ENCODE assay signal across 19 cellular contexts in the genomic region with DNA sequence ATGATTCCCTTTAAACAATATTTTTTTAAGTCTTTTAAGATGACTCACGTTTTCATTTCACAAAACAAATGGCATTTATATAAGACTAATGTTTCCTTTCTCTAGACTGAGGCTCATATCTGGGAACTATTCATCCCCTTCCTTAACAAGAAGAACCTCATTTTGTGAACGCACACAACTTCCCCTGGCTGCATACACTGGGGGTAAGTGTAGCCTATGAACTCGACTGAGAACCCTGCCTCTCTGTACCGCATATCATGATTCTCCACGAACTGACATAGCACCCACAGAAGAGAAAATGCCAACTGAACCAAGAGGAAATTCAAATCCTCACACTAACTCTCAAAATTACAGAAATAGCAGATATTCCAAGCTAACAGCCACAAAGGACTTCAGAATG.
DNase-seq lines count a peak whose midpoint lies in the region; ATAC-seq, FAIRE-seq and TF ChIP-seq lines count a peak whose summit lies in the region.
"Had no signal": no experiment of that assay in that cellular context is flagged by ENCODE, and none has a peak within 500 bp of the region (broad histone marks: within the 10 kb centered on the region; RNA-seq: fewer than 3 reads in every experiment).

No MANE protein-coding gene starts in this region.

- H3K27ac Mint-ChIP-seq in memory B cell, result peak overlapping the region; percentile 53
- H3K27ac Mint-ChIP-seq: activated CD4-positive, alpha-beta T cell treated with anti-CD3 and anti-CD28 coated beads, Interleukin-2, amount 10 ng/mL, durations not matched to agents 24 days and 14 days; activated naive CD8-positive, alpha-beta T cell; CD4-positive, alpha-beta memory T cell; stimulated activated naive CD8-positive, alpha-beta T cell treated with anti-CD3 and anti-CD28 coated beads, Interleukin-15, amount 100 ng/mL, for 72 hours had no signal

- no peaks in the 10 kb centered on the region for H3K36me3 ChIP-seq in ectodermal cell (ENCODE audit: control insufficient read depth, insufficient read depth, low read length)
- H3K36me3 ChIP-seq: neutrophil, spleen had no signal

- H3K4me1 ChIP-seq in ectodermal cell (ENCODE audit: control insufficient read depth, insufficient read depth, low read length), result peaks cover 34% of the 10 kb centered on the region

- H3K27ac ChIP-seq in ectodermal cell (ENCODE audit: insufficient read depth, low read depth, low read length, poor library complexity, severe bottlenecking), result peak overlapping the region; percentile 38
- H3K27ac ChIP-seq: neutrophil, spleen had no signal

- no peak overlapping the region for H3K4me3 Mint-ChIP-seq in memory B cell
- H3K4me3 Mint-ChIP-seq: activated CD4-positive, alpha-beta T cell treated with anti-CD3 and anti-CD28 coated beads, Interleukin-2, amount 10 ng/mL, durations not matched to agents 24 days and 14 days; activated naive CD8-positive, alpha-beta T cell; CD4-positive, alpha-beta memory T cell; stimulated activated naive CD8-positive, alpha-beta T cell treated with anti-CD3 and anti-CD28 coated beads, Interleukin-15, amount 100 ng/mL, for 72 hours had no signal

- no peaks in the 10 kb centered on the region for H3K36me3 Mint-ChIP-seq in memory B cell
- H3K36me3 Mint-ChIP-seq: activated naive CD8-positive, alpha-beta T cell; CD4-positive, alpha-beta memory T cell had no signal

- DNase-seq in M059J (ENCODE audit: low read depth), result peak; percentile 11
- DNase-seq in memory B cell (ENCODE audit: low spot score in 2 of 2), result no peak
- peak; percentile 80 for DNase-seq in superior temporal gyrus (ENCODE audit: extremely low spot score)
- no peak for DNase-seq in retina
- no peak for DNase-seq in central memory CD4-positive, alpha-beta T cell
- no peak for DNase-seq in GM12891 (ENCODE audit: insufficient read length, low spot score)
- DNase-seq: activated CD4-positive, alpha-beta T cell treated with anti-CD3 and anti-CD28 coated beads, Interleukin-2, amount 10 ng/mL, durations not matched to agents 24 days and 14 days; CD4-positive, alpha-beta memory T cell; NCI-H1105; NCI-H2227 treated with DMSO at 0.1 percent for 48 hours; SIG-M5; spleen; stimulated activated naive CD8-positive, alpha-beta T cell treated with anti-CD3 and anti-CD28 coated beads, Interleukin-15, amount 100 ng/mL, for 72 hours; T1000 had no signal

- no peaks in the 10 kb centered on the region for H3K9me3 ChIP-seq in ectodermal cell (ENCODE audit: control insufficient read depth, low read length)
- H3K9me3 ChIP-seq: neutrophil, spleen had no signal

- TF ChIP-seq POLR2A in GM12891 (IDR thresholded peaks at IDR 0.05; ENCODE audit: low read depth, low read length), result no peak

- no peak overlapping the region for H3K4me3 ChIP-seq in ectodermal cell (ENCODE audit: insufficient read depth, low read depth, low read length)
- H3K4me3 ChIP-seq: lung, spleen had no signal

- no peaks in the 10 kb centered on the region for H3K27me3 ChIP-seq in ectodermal cell (ENCODE audit: control insufficient read depth, insufficient read depth, low read length, poor library complexity, severe bottlenecking)
- H3K27me3 ChIP-seq: spleen had no signal

- H3K27me3 Mint-ChIP-seq in memory B cell, result no peaks in the 10 kb centered on the region
- H3K27me3 Mint-ChIP-seq: activated naive CD8-positive, alpha-beta T cell had no signal

- ATAC-seq in memory B cell (ENCODE audit: low read depth) (no peak), GM21528 (IDR thresholded peaks at IDR 0.05; ENCODE audit: low FRiP score, unreplicated experiment) (no peak)
- ATAC-seq: stimulated activated naive CD8-positive, alpha-beta T cell treated with anti-CD3 and anti-CD28 coated beads, Interleukin-15, amount 100 ng/mL, for 72 hours had no signal

- peaks cover 8% of the 10 kb centered on the region for H3K4me1 Mint-ChIP-seq in memory B cell
- H3K4me1 Mint-ChIP-seq: activated CD4-positive, alpha-beta T cell treated with anti-CD3 and anti-CD28 coated beads, Interleukin-2, amount 10 ng/mL, durations not matched to agents 24 days and 14 days; CD4-positive, alpha-beta memory T cell; stimulated activated naive CD8-positive, alpha-beta T cell treated with anti-CD3 and anti-CD28 coated beads, Interleukin-15, amount 100 ng/mL, for 72 hours had no signal

- H3K9me3 Mint-ChIP-seq in memory B cell, result no peaks in the 10 kb centered on the region
- H3K9me3 Mint-ChIP-seq: activated CD4-positive, alpha-beta T cell treated with anti-CD3 and anti-CD28 coated beads, Interleukin-2, amount 10 ng/mL, durations not matched to agents 24 days and 14 days; stimulated activated naive CD8-positive, alpha-beta T cell treated with anti-CD3 and anti-CD28 coated beads, Interleukin-15, amount 100 ng/mL, for 72 hours had no signal

- FAIRE-seq in GM12891 (lab: Jason Lieb, UNC), result no peak

- WGBS in ectodermal cell, 2 experiments, result 40 to 48% methylated on average over 5 of the region's 5 CpGs

TF ChIP-seq in GM12891, 5 proteins besides CTCF, POLR2A, EP300 and RAD21:
- TF ChIP-seq POLR2AphosphoS5 (IDR thresholded peaks at IDR 0.05; ENCODE audit: low read depth, low read length), result no peak
- no peak for TF ChIP-seq SPI1 (IDR thresholded peaks at IDR 0.05; ENCODE audit: low read depth, low read length)
- TF ChIP-seq TAF1 (IDR thresholded peaks at IDR 0.05; ENCODE audit: low read depth, low read length), result no peak
- TF ChIP-seq PAX5 (IDR thresholded peaks at IDR 0.05; ENCODE audit: insufficient read depth, low read length, severe bottlenecking), result no peak
- TF ChIP-seq POU2F2 (IDR thresholded peaks at IDR 0.05; ENCODE audit: low read depth, low read length), result no peak
TF ChIP-seq in GM12891: peak in this region for 0.

Comparison
In these comparisons a context has a peak if more than half of its experiments do, and no peak if none do; other contexts are left out.
1. DNase-seq: peak in M059J (single experiment) and superior temporal gyrus (single experiment); none in memory B cell (0 of 2), retina (single experiment), central memory CD4-positive, alpha-beta T cell (single experiment) and GM12891 (single experiment).